In genomic region chr19:55156202-55157063, GRCh38 we compare ENCODE assay signal across 7 cellular contexts. TPM values are rescaled to one million over a fixed set of nuclear protein-coding genes. Genes with fewer than 3 reads are reported as not detected.
A peak's percentile ranks its signal among the peaks of the same experiment; 100 is the strongest.
DNase-seq lines count a peak whose midpoint lies in the region; ATAC-seq, FAIRE-seq and TF ChIP-seq lines count a peak whose summit lies in the region.

No MANE protein-coding gene starts in this region.

- no peak overlapping the region for H3K27ac ChIP-seq in astrocyte (ENCODE audit: low read depth, low read length)

- peak; percentile 23 for DNase-seq in H4 (ENCODE audit: low spot score)
- DNase-seq in NCI-H345 (lab: John Stamatoyannopoulos, UW) = peak; percentile 85
- no peak for DNase-seq in astrocyte (ENCODE audit: low read depth)
- DNase-seq in iPS-NIHi11 (ENCODE audit: low spot score) = peak; percentile 94
- DNase-seq in type B pancreatic cell (ENCODE audit: extremely low spot score, unreplicated experiment) = no peak
- no peak for DNase-seq in DMS79 treated with DMSO at 0.1 percent for 48 hours (lab: John Stamatoyannopoulos, UW)

- no peak overlapping the region for H3K9ac ChIP-seq in astrocyte (ENCODE audit: low read length)

- no peaks in the 10 kb centered on the region for H3K9me3 ChIP-seq in astrocyte (ENCODE audit: insufficient read depth, low read depth, low read length)

- no peaks in the 10 kb centered on the region for H3K36me3 ChIP-seq in astrocyte (ENCODE audit: insufficient read depth, low read length)

- H2AFZ ChIP-seq in astrocyte (ENCODE audit: low read depth, low read length) = no peak overlapping the region

- H3K27ac Mint-ChIP-seq in astrocyte (ENCODE audit: unreplicated experiment) = no peak overlapping the region
- no peak overlapping the region for H3K27ac Mint-ChIP-seq in type B pancreatic cell

- no peak for FAIRE-seq in astrocyte (lab: Jason Lieb, UNC)

- H3K4me1 Mint-ChIP-seq in astrocyte (ENCODE audit: low read depth, unreplicated experiment) (peaks cover 3% of the 10 kb centered on the region), type B pancreatic cell (ENCODE audit: unreplicated experiment) (peaks cover 5% of the 10 kb centered on the region)

- peak overlapping the region; percentile 17 for H3K4me2 ChIP-seq in astrocyte (ENCODE audit: low read length)

- ATAC-seq in GM18870 (IDR thresholded peaks at IDR 0.05; ENCODE audit: unreplicated experiment) = no peak

- peaks cover 2% of the 10 kb centered on the region for H3K9me3 Mint-ChIP-seq in astrocyte (ENCODE audit: unreplicated experiment)
- H3K9me3 Mint-ChIP-seq in type B pancreatic cell = no peaks in the 10 kb centered on the region

- H3K36me3 Mint-ChIP-seq in astrocyte (ENCODE audit: low read depth, unreplicated experiment) (no peaks in the 10 kb centered on the region), type B pancreatic cell (no peaks in the 10 kb centered on the region)

- no peak overlapping the region for H3K4me3 ChIP-seq in astrocyte (ENCODE audit: insufficient read depth, low read depth, low read length)

- TF ChIP-seq CTCF in astrocyte (IDR thresholded peaks at IDR 0.05; ENCODE audit: insufficient read depth, low read depth, low read length) (no peak), type B pancreatic cell (conservative IDR thresholded peaks at IDR 0.05) (no peak)

- H3K4me1 ChIP-seq in astrocyte (ENCODE audit: insufficient read depth, low read length) = peaks cover 6% of the 10 kb centered on the region

- no peaks in the 10 kb centered on the region for H3K79me2 ChIP-seq in astrocyte (ENCODE audit: insufficient read depth, low read length)

- peaks cover 33% of the 10 kb centered on the region for H3K27me3 Mint-ChIP-seq in astrocyte (ENCODE audit: low read depth, unreplicated experiment)
- peaks cover 52% of the 10 kb centered on the region for H3K27me3 Mint-ChIP-seq in type B pancreatic cell

- H3K27me3 ChIP-seq in astrocyte (ENCODE audit: insufficient read depth, low read length) = peaks cover 4% of the 10 kb centered on the region

- H3K4me3 Mint-ChIP-seq in astrocyte (ENCODE audit: unreplicated experiment) (no peak overlapping the region), type B pancreatic cell (peak overlapping the region; percentile 82)

- H4K20me1 ChIP-seq in astrocyte (ENCODE audit: insufficient read depth, low read length) = no peaks in the 10 kb centered on the region

RNA-seq across cellular contexts. Expression of gene TNNI3, which starts 1.1 kb away (rescaled TPM):
- not detected in 2 replicates for total RNA-seq in H4 (2014; rRNA removed; shearing (Covaris generic))
- not detected in 2 replicates for total RNA-seq in astrocyte
- total RNA-seq in type B pancreatic cell (ENCODE audit: low replicate concordance) = 2.1 and 4.3 TPM in 2 replicates

RNA-seq across cellular contexts. Expression of gene TNNT1, which starts 7.4 kb away (rescaled TPM):
- total RNA-seq in H4 (2014; rRNA removed; shearing (Covaris generic)) = 300 and 334 TPM in 2 replicates
- 7.1 and 8.3 TPM in 2 replicates for total RNA-seq in astrocyte
- total RNA-seq in type B pancreatic cell (ENCODE audit: low replicate concordance) = 27.6 and 83.1 TPM in 2 replicates

RNA-seq across cellular contexts. Expression of gene DNAAF3, which starts 10.0 kb away (rescaled TPM):
- total RNA-seq in H4 (2014; rRNA removed; shearing (Covaris generic)) = 7.0 and 10.1 TPM in 2 replicates
- 1.3 and 1.8 TPM in 2 replicates for total RNA-seq in astrocyte
- 5.9 and 12.2 TPM in 2 replicates for total RNA-seq in type B pancreatic cell (ENCODE audit: low replicate concordance)

RNA-seq across cellular contexts. Expression of gene SYT5, which starts 23.7 kb away (rescaled TPM):
- 0.62 TPM in 1 of 2 replicates, not detected in the other for total RNA-seq in H4 (2014; rRNA removed; shearing (Covaris generic))
- 1.1 and 1.9 TPM in 2 replicates for total RNA-seq in astrocyte
- total RNA-seq in type B pancreatic cell (ENCODE audit: low replicate concordance) = 5.0 and 9.1 TPM in 2 replicates

RNA-seq across cellular contexts. Expression of gene PPP1R12C, which starts 39.0 kb away (rescaled TPM):
- 18.0 and 26.4 TPM in 2 replicates for total RNA-seq in H4 (2014; rRNA removed; shearing (Covaris generic))
- total RNA-seq in astrocyte = 79.7 and 86.2 TPM in 2 replicates
- total RNA-seq in type B pancreatic cell (ENCODE audit: low replicate concordance) = 102 and 113 TPM in 2 replicates

Comparison
In these comparisons a context has a peak if more than half of its experiments do, and no peak if none do; other contexts are left out.
1. DNase-seq: peak in H4 (single experiment), NCI-H345 (single experiment) and iPS-NIHi11 (single experiment); none in astrocyte (single experiment), type B pancreatic cell (single experiment) and DMS79 treated with DMSO at 0.1 percent for 48 hours (single experiment).